2 cellular contexts compared by ENCODE assay signal in the genomic region with DNA sequence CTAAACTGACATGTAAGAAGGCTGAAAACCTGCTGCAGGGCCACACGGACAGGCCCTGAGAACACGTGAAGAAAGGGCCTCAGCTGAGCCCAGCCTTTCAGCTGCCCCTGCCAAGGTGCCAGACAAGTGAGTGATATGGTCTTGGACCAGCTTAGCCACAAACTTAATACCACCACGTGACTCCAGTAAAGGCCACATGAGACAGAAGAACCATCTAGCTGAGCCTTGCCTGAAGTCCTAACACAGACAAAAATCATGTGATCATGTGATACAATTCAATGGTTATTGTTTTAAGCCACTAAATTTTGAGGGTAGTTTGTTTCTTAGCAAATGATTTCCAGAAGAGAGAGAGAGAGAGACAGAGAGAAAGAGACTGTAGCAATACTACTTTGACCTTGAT.
TF ChIP-seq lines count a peak whose summit lies in the region.

No MANE protein-coding gene starts in this region.

TF ChIP-seq in HepG2, 621 proteins besides CTCF, POLR2A, EP300 and RAD21:
- TF ChIP-seq, protein P1, sequence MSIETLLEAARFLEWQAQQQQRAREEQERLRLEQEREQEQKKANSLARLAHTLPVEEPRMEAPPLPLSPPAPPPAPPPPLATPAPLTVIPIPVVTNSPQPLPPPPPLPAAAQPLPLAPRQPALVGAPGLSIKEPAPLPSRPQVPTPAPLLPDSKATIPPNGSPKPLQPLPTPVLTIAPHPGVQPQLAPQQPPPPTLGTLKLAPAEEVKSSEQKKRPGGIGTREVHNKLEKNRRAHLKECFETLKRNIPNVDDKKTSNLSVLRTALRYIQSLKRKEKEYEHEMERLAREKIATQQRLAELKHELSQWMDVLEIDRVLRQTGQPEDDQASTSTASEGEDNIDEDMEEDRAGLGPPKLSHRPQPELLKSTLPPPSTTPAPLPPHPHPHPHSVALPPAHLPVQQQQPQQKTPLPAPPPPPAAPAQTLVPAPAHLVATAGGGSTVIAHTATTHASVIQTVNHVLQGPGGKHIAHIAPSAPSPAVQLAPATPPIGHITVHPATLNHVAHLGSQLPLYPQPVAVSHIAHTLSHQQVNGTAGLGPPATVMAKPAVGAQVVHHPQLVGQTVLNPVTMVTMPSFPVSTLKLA (IDR thresholded peaks at IDR 0.05) = peak; percentile 79
- TF ChIP-seq PHF20 (CRISPR knock-in tag; IDR thresholded peaks at IDR 0.05) = no peak
- peak; percentile 93 for TF ChIP-seq ZNF331 (CRISPR knock-in tag; IDR thresholded peaks at IDR 0.05)
- TF ChIP-seq ZNF382 (CRISPR knock-in tag; IDR thresholded peaks at IDR 0.05; ENCODE audit: borderline replicate concordance) = no peak
- no peak for TF ChIP-seq SAFB2 (CRISPR knock-in tag; IDR thresholded peaks at IDR 0.05; ENCODE audit: borderline replicate concordance, low read depth)
- TF ChIP-seq KLF9 (CRISPR knock-in tag; IDR thresholded peaks at IDR 0.05; ENCODE audit: low read depth) = no peak
- no peak for TF ChIP-seq KAT7 (CRISPR knock-in tag; IDR thresholded peaks at IDR 0.05; ENCODE audit: borderline replicate concordance)
- TF ChIP-seq, protein P2, sequence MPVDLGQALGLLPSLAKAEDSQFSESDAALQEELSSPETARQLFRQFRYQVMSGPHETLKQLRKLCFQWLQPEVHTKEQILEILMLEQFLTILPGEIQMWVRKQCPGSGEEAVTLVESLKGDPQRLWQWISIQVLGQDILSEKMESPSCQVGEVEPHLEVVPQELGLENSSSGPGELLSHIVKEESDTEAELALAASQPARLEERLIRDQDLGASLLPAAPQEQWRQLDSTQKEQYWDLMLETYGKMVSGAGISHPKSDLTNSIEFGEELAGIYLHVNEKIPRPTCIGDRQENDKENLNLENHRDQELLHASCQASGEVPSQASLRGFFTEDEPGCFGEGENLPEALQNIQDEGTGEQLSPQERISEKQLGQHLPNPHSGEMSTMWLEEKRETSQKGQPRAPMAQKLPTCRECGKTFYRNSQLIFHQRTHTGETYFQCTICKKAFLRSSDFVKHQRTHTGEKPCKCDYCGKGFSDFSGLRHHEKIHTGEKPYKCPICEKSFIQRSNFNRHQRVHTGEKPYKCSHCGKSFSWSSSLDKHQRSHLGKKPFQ (CRISPR knock-in tag; IDR thresholded peaks at IDR 0.05; ENCODE audit: insufficient replicate concordance) = no peak
- TF ChIP-seq ZNF367 (CRISPR knock-in tag; IDR thresholded peaks at IDR 0.05; ENCODE audit: borderline replicate concordance) = no peak
- TF ChIP-seq, protein P3, sequence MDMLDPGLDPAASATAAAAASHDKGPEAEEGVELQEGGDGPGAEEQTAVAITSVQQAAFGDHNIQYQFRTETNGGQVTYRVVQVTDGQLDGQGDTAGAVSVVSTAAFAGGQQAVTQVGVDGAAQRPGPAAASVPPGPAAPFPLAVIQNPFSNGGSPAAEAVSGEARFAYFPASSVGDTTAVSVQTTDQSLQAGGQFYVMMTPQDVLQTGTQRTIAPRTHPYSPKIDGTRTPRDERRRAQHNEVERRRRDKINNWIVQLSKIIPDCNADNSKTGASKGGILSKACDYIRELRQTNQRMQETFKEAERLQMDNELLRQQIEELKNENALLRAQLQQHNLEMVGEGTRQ (IDR thresholded peaks at IDR 0.05; ENCODE audit: low read depth, low read length) = 0 out of 2 replicates have a peak, but pooled peaks have one; percentile 8
- TF ChIP-seq, protein P3 (CRISPR knock-in tag; IDR thresholded peaks at IDR 0.05; ENCODE audit: borderline replicate concordance) = no peak
- TF ChIP-seq, protein P4, sequence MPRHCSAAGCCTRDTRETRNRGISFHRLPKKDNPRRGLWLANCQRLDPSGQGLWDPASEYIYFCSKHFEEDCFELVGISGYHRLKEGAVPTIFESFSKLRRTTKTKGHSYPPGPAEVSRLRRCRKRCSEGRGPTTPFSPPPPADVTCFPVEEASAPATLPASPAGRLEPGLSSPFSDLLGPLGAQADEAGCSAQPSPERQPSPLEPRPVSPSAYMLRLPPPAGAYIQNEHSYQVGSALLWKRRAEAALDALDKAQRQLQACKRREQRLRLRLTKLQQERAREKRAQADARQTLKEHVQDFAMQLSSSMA (CRISPR knock-in tag; IDR thresholded peaks at IDR 0.05) = no peak

TF ChIP-seq in K562, 482 proteins besides CTCF, POLR2A, EP300 and RAD21:
- TF ChIP-seq, protein P5, sequence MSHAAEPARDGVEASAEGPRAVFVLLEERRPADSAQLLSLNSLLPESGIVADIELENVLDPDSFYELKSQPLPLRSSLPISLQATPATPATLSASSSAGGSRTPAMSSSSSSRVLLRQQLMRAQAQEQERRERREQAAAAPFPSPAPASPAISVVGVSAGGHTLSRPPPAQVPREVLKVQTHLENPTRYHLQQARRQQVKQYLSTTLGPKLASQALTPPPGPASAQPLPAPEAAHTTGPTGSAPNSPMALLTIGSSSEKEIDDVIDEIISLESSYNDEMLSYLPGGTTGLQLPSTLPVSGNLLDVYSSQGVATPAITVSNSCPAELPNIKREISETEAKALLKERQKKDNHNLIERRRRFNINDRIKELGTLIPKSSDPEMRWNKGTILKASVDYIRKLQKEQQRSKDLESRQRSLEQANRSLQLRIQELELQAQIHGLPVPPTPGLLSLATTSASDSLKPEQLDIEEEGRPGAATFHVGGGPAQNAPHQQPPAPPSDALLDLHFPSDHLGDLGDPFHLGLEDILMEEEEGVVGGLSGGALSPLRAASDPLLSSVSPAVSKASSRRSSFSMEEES (CRISPR knock-in tag; IDR thresholded peaks at IDR 0.05) = peak; percentile 89
- no peak for TF ChIP-seq KAT2B (IDR thresholded peaks at IDR 0.05; ENCODE audit: low read depth, low read length)
